In the genomic region with DNA sequence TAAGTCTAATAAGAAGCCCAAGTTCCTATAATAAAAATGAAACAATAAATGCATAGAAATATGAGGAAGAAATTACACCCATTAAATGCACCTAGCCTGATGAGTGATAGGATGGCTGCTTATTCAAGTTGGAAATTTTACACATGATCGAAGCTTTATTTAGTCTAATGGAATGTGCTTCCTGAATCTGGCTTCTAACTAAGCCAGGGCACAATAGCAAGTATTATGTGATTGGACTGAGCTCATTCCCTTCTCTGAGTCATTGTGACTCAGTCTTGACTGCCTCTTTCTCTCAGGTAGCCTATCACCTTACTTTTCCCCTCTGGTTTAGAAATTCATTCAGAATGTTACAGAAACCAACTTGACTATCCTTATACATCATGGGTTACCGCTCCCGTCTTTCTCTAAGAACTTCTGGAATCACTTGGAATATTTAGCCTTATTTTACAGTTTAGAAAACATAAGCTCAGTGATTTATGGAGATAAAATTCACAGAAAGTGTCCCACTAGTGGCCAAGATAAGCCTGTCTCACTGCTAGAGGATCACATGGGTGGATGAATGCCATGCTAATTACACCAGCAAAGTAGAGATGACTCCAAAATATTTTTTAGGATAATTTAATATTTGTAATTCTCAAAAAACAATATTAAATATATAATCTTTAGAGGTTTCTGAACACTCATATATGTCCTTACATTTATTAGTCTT, we compare ENCODE assay signal across 11 cellular contexts.
A peak's percentile ranks its signal among the peaks of the same experiment; 100 is the strongest.
DNase-seq lines count a peak whose midpoint lies in the region; ATAC-seq and TF ChIP-seq lines count a peak whose summit lies in the region.
"Had no signal": no experiment of that assay in that cellular context is flagged by ENCODE, and none has a peak within 500 bp of the region (broad histone marks: within the 10 kb centered on the region; RNA-seq: fewer than 3 reads in every experiment).

No MANE protein-coding gene starts in this region.

- H3K4me3 Mint-ChIP-seq in HFFc6: no peak overlapping the region
- H3K4me3 Mint-ChIP-seq in activated CD4-positive, alpha-beta memory T cell treated with anti-CD3 and anti-CD28 coated beads for 36 hours: no peak overlapping the region

- POLR2A ChIA-PET in activated CD4-positive, alpha-beta memory T cell treated with anti-CD3 and anti-CD28 coated beads for 36 hours (lab: Charles Lee): no interaction called here

- H3K4me1 Mint-ChIP-seq in HFFc6 (ENCODE audit: low read depth): peaks cover 8% of the 10 kb centered on the region; the same call in 1 of the 2 replicates
- H3K4me1 Mint-ChIP-seq in activated CD4-positive, alpha-beta memory T cell treated with anti-CD3 and anti-CD28 coated beads for 36 hours (ENCODE audit: low read depth): no peaks in the 10 kb centered on the region

- no peak for ATAC-seq in HG02884 (IDR thresholded peaks at IDR 0.05; ENCODE audit: unreplicated experiment)

- CTCF ChIA-PET in activated CD4-positive, alpha-beta memory T cell treated with anti-CD3 and anti-CD28 coated beads for 36 hours (lab: Charles Lee): no interaction called here

- peak; percentile 20; the same call in 1 of the 2 replicates for TF ChIP-seq CTCF in HFFc6 (IDR thresholded peaks at IDR 0.05)

- H3K27me3 Mint-ChIP-seq in HFFc6 (ENCODE audit: insufficient read depth): no peaks in the 10 kb centered on the region; the same call in 1 of the 2 replicates
- no peaks in the 10 kb centered on the region for H3K27me3 Mint-ChIP-seq in activated CD4-positive, alpha-beta memory T cell treated with anti-CD3 and anti-CD28 coated beads for 36 hours

- H3K27ac Mint-ChIP-seq in HFFc6: no peak overlapping the region
- H3K27ac Mint-ChIP-seq in activated CD4-positive, alpha-beta memory T cell treated with anti-CD3 and anti-CD28 coated beads for 36 hours: no peak overlapping the region

- no peaks in the 10 kb centered on the region; the same call in 1 of the 2 replicates for H3K9me3 Mint-ChIP-seq in HFFc6
- H3K9me3 Mint-ChIP-seq in activated CD4-positive, alpha-beta memory T cell treated with anti-CD3 and anti-CD28 coated beads for 36 hours: peaks cover 12% of the 10 kb centered on the region

- intact Hi-C loops in activated CD4-positive, alpha-beta memory T cell treated with anti-CD3 and anti-CD28 coated beads for 36 hours (cut with micrococcal nuclease): no loop called here

- no peaks in the 10 kb centered on the region for H3K36me3 Mint-ChIP-seq in HFFc6 (ENCODE audit: low read depth)
- H3K36me3 Mint-ChIP-seq in activated CD4-positive, alpha-beta memory T cell treated with anti-CD3 and anti-CD28 coated beads for 36 hours: no peaks in the 10 kb centered on the region

- DNase-seq in A172 (ENCODE audit: low spot score): peak; percentile 86
- peak; percentile 58 for DNase-seq in HFFc6
- peak; percentile 49 for DNase-seq in amniotic epithelial cell (ENCODE audit: low read depth)
- peak; percentile 85 for DNase-seq in glomerular visceral epithelial cell (ENCODE audit: extremely low spot score)
- no peak for DNase-seq in activated CD4-positive, alpha-beta memory T cell treated with anti-CD3 and anti-CD28 coated beads for 36 hours
- DNase-seq in amygdala (lab: John Stamatoyannopoulos, UW): no peak
- DNase-seq in NCI-H774 (lab: John Stamatoyannopoulos, UW): no peak
- DNase-seq: activated T-cell treated with anti-CD3 and anti-CD28 coated beads for 4 hours, head of caudate nucleus, T1000 had no signal

Comparison
In these comparisons a context has a peak if more than half of its experiments do, and no peak if none do; other contexts are left out.
1. DNase-seq: peak in A172 (single experiment), HFFc6 (single experiment), amniotic epithelial cell (single experiment) and glomerular visceral epithelial cell (single experiment); none in activated CD4-positive, alpha-beta memory T cell treated with anti-CD3 and anti-CD28 coated beads for 36 hours (single experiment), amygdala (0 of 56) and NCI-H774 (single experiment).